Comparison of ENCODE assay signal across 7 cellular contexts in the genomic region with DNA sequence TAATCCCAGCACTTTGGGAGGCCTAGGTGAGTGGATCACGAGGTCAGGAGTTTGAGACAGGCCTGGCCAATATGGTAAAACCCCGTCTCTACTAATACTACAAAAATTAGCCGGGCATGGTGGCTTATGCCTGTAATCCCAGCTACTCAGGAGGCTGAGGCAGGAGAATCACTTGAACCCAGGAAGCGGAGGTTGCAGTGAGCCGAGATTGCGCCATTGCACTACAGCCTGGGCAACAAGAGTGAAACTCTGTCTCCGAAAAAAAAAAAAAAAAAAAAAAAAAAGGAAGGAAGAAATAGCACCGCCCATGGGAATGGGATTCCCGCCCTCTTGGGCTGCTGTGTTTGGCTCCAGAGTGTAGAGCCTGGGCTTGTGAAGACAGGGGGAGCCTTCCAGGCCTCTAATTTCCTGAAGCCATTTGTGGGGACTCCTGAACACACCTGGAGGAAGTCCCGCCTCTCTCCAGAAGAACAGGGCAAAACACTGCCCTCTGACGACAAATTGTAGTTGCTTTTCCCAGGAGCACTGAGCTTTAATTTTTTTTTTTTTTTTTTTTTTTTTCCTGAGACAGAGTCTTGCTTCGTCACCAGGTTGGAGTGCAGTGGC. TPM values are rescaled to one million over a fixed set of nuclear protein-coding genes. Genes with fewer than 3 reads are reported as not detected.
DNase-seq lines count a peak whose midpoint lies in the region; ATAC-seq, FAIRE-seq and TF ChIP-seq lines count a peak whose summit lies in the region.
"Not testable (repeated sequence)": the region's sequence is repeated elsewhere in the genome, so short reads cannot be mapped to it uniquely, and the experiment has no call there.

No MANE protein-coding gene starts in this region.

- not testable (repeated sequence) for TF ChIP-seq POLR2A in K562 (conservative IDR thresholded peaks at IDR 0.05); HepG2 (IDR thresholded peaks at IDR 0.05; ENCODE audit: insufficient read depth in 1 of 2, low read depth in 2 of 2, low read length in 2 of 2)

- DNase-seq in DMS53 (lab: John Stamatoyannopoulos, UW) (peak; percentile 82), HT-29 (ENCODE audit: low spot score) (peak; percentile 83), NCI-H2171 treated with DMSO at 0.1 percent for 48 hours (lab: John Stamatoyannopoulos, UW) (peak; percentile 94), RKO (ENCODE audit: low spot score) (peak; percentile 69), K562 (ENCODE audit: extremely low read depth in 1 of 4, low spot score in 3 of 4) (peak in 1 of 4 experiments; percentile 37), fibroblast of villous mesenchyme (ENCODE audit: low read depth) (peak; percentile 11), HepG2 (ENCODE audit: low spot score) (peak; percentile 73)

- H3K9me3 ChIP-seq in K562 (replicated peaks; ENCODE audit: control insufficient read depth, insufficient read depth, low read depth, low read length); HepG2 (ENCODE audit: low read length): not testable (repeated sequence)

- not testable (repeated sequence) for H3K36me3 ChIP-seq in K562 (ENCODE audit: control insufficient read depth, insufficient read depth, low read length); HepG2 (replicated peaks in 1 of 2; ENCODE audit: control insufficient read depth in 1 of 2, insufficient read depth in 2 of 2, low read length in 2 of 2)

- peak in 1 of 2 experiments; percentile 16; a peak in 1 of 4 replicates for TF ChIP-seq RAD21 in K562 (CRISPR knock-in tag; conservative IDR thresholded peaks at IDR 0.05 in 1 of 2, IDR thresholded peaks at IDR 0.05 in 1 of 2)
- not testable (repeated sequence) for TF ChIP-seq RAD21 in HepG2 (CRISPR knock-in tag; IDR thresholded peaks at IDR 0.05)

- in situ Hi-C loops in K562 (cut with MboI) (loop anchor here (10.0 kb wide), 1 partner anchor 294 kb away; no protein-coding TSS in a partner anchor), HepG2 (cut with HindIII; ENCODE audit: extremely low pct_ligation_motif_present, low pct_unique_long_range_greater_than_20kb) (loop anchor here (5.0 to 10.0 kb wide), 2 partner anchors 256 to 294 kb away; no protein-coding TSS in a partner anchor)

- CTCF ChIA-PET in K562 (lab: Yijun Ruan, JAX; ENCODE audit: low intra/inter-chr PET ratio) (interaction anchor here (0.6 to 1.0 kb wide), 2 partner anchors 222 to 291 kb away, joined by 3 to 4 read pairs; no protein-coding TSS in a partner anchor), HepG2 (lab: Yijun Ruan, JAX; ENCODE audit: low intra/inter-chr PET ratio, low total read pairs) (interaction anchor here (1.2 kb wide), 1 partner anchor 258 kb away, joined by 7 read pairs; no protein-coding TSS in a partner anchor)

- peak; percentile 62 for ATAC-seq in K562
- ATAC-seq in HepG2, result peak; percentile 77

- not testable (repeated sequence) for H3K9me1 ChIP-seq in K562 (ENCODE audit: control insufficient read depth, insufficient read depth, low read length)

- not testable (repeated sequence) for H3K9ac ChIP-seq in K562 (ENCODE audit: insufficient read depth in 1 of 2, low read depth in 2 of 2, low read length in 2 of 2); HepG2 (ENCODE audit: insufficient read depth, low read depth, low read length)

- peaks cover 0 to 13% of the 10 kb centered on the region in 2 experiments; a peak in 2 of 5 replicates for H3K27me3 ChIP-seq in K562 (ENCODE audit: control insufficient read depth in 2 of 2, insufficient read depth in 2 of 2, low read length in 2 of 2)
- not testable (repeated sequence) for H3K27me3 ChIP-seq in HepG2 (ENCODE audit: control insufficient read depth in 1 of 2, insufficient read depth in 2 of 2, low read length in 2 of 2)

- not testable (repeated sequence) for BruUV-seq in K562 (replicated peaks; lab: Mats Ljungman, UMichigan); HepG2 (replicated peaks; lab: Mats Ljungman, UMichigan)

- WGBS in K562 (ENCODE audit: insufficient coverage, low coverage, missing lambda C conversion rate), result 30% methylated on average over 5 of the region's 12 CpGs
- 27% methylated on average over 11 of the region's 12 CpGs for WGBS in HepG2 (ENCODE audit: low lambda C conversion rate)

- TF ChIP-seq EP300 in K562 (IDR thresholded peaks at IDR 0.05; ENCODE audit: low read length); HepG2 (IDR thresholded peaks at IDR 0.05; ENCODE audit: low read depth in 2 of 2, low read length in 2 of 2); HepG2 (CRISPR knock-in tag; IDR thresholded peaks at IDR 0.05; ENCODE audit: borderline replicate concordance): not testable (repeated sequence)

- intact Hi-C loops in K562 (cut with micrococcal nuclease), result loop anchor here (1.0 kb wide), 1 partner anchor 86 kb away; no protein-coding TSS in a partner anchor
- intact Hi-C loops in HepG2 (cut with micrococcal nuclease; ENCODE audit: unreplicated experiment), result loop anchor here (5.0 kb wide), 1 partner anchor 116 kb away; no protein-coding TSS in a partner anchor

- not testable (repeated sequence) for H3K27ac ChIP-seq in K562 (ENCODE audit: extremely low read depth, low read depth, low read length); HepG2 (ENCODE audit: extremely low read length, insufficient read depth, low read length)

- H3K4me1 ChIP-seq in K562 (replicated peaks in 1 of 2; ENCODE audit: control insufficient read depth in 2 of 2, insufficient read depth in 2 of 2, low read length in 2 of 2), result not testable (repeated sequence)
- peaks cover 11% of the 10 kb centered on the region; the same call in 1 of the 2 replicates for H3K4me1 ChIP-seq in HepG2 (ENCODE audit: insufficient read depth, low read length)

- POLR2A ChIA-PET in K562 (lab: Yijun Ruan, JAX) (interaction anchor here (0.7 to 1.8 kb wide), 2 partner anchors 11 to 160 kb away, joined by 3 to 4 read pairs; no protein-coding TSS in a partner anchor), HepG2 (lab: Yijun Ruan, JAX) (interaction anchor here (0.6 kb wide), 1 partner anchor 12 kb away, joined by 3 read pairs; no protein-coding TSS in a partner anchor)

- H4K20me1 ChIP-seq in K562 (replicated peaks; ENCODE audit: control insufficient read depth, insufficient read depth, low read length); HepG2 (ENCODE audit: insufficient read depth, low read length): not testable (repeated sequence)

- not testable (repeated sequence) for FAIRE-seq in K562 (lab: Jason Lieb, UNC); HepG2 (lab: Jason Lieb, UNC)

- H3K79me2 ChIP-seq in K562 (ENCODE audit: control insufficient read depth, insufficient read depth, low read length); HepG2 (ENCODE audit: insufficient read depth, low read length): not testable (repeated sequence)

- TF ChIP-seq CTCF in K562 (IDR thresholded peaks at IDR 0.05 in 2 of 3, conservative IDR thresholded peaks at IDR 0.05 in 1 of 3; ENCODE audit: insufficient read depth in 2 of 3, low read depth in 1 of 3, low read length in 3 of 3) (peak; percentile 16 to 47 (median 20); a peak in 2 of 6 replicates), fibroblast of villous mesenchyme (IDR thresholded peaks at IDR 0.05; ENCODE audit: insufficient read depth, low read depth, low read length) (peak; percentile 7), HepG2 (CRISPR knock-in tag; IDR thresholded peaks at IDR 0.05) (peak; percentile 37)

- 0 out of 2 replicates have a peak overlapping the region, but pooled peaks have one; percentile 3 for H2AFZ ChIP-seq in K562 (ENCODE audit: low read depth, low read length)
- not testable (repeated sequence) for H2AFZ ChIP-seq in HepG2 (ENCODE audit: low read length)

- not testable (repeated sequence) for H3K4me3 ChIP-seq in K562; fibroblast of villous mesenchyme (ENCODE audit: low read depth, low read length)
- peak overlapping the region in 1 of 3 experiments; percentile 12; a peak in 1 of 6 replicates for H3K4me3 ChIP-seq in HepG2 (replicated peaks in 1 of 3; ENCODE audit: insufficient read depth in 1 of 3, low read depth in 2 of 3, low read length in 3 of 3)

- not testable (repeated sequence) for H3K4me2 ChIP-seq in K562 (ENCODE audit: insufficient read depth, low read length)
- peak overlapping the region; percentile 43; the same call in 1 of the 2 replicates for H3K4me2 ChIP-seq in HepG2 (ENCODE audit: low read depth, low read length)

RNA-seq across cellular contexts. Expression of a gene that starts 42.7 kb away (rescaled TPM):
- 3.3 and 3.5 TPM in 2 replicates for total RNA-seq in HT-29 (2014; rRNA removed; shearing (Covaris generic))
- 14.1 and 39.5 TPM in 2 replicates for total RNA-seq in K562 (2011; cell fraction: chromatin; rRNA removed; ENCODE audit: low replicate concordance)
- 6.7 and 12.1 TPM in 2 replicates for total RNA-seq in K562 (2011; cell fraction: nucleolus; rRNA removed)
- 15.7 and 16.5 TPM in 2 replicates for total RNA-seq in K562 (2011; cell fraction: nucleoplasm; rRNA removed)
- total RNA-seq in K562 (2014; rRNA removed) (6.3 and 7.1 TPM in 2 replicates), K562 (2014; rRNA removed; fragmentation: Illumina TruSeq; extraction: Trizol) (12.7 and 15.9 TPM in 2 replicates), K562 (2015; rRNA removed; fragmentation: Illumina TruSeq; extraction: Trizol) (11.7 and 13.2 TPM in 2 replicates), K562 (2021) (9.8 and 11.2 TPM in 2 replicates), fibroblast of villous mesenchyme (9.0 and 12.1 TPM in 2 replicates), HepG2 (2016; rRNA removed; fragmentation: Illumina TruSeq; extraction: Trizol) (11.8 and 14.9 TPM in 2 replicates)
- polyA plus RNA-seq in K562 (2011; rRNA removed) (10.1 and 10.4 TPM in 2 replicates), K562 (2014; fragmentation: Illumina TruSeq; extraction: Trizol) (8.9 and 10.2 TPM in 2 replicates), K562 (2014; fragmentation: Nextera tagmentation; extraction: Ambion mirVana) (1 to 10 TPM; 2.7 to 3.3 TPM), K562 (2014; rRNA removed) (5.6 and 7.4 TPM in 2 replicates), HepG2 (2011; rRNA removed) (4.2 and 4.4 TPM in 2 replicates)
- polyA plus RNA-seq in K562 (2011; cell fraction: cytosol; rRNA removed), result 1.2 and 2.8 TPM in 2 replicates
- polyA plus RNA-seq in K562 (2011; cell fraction: nucleus; rRNA removed), result 12.3 and 16.5 TPM in 2 replicates
- 6.3 and 7.0 TPM in 2 replicates for polyA plus RNA-seq in K562 (2012)
- polyA minus RNA-seq in K562 (2011; rRNA and poly(A)+ RNA removed), result 22.4 and 32.1 TPM in 2 replicates
- polyA minus RNA-seq in K562 (2011; cell fraction: cytosol; rRNA and poly(A)+ RNA removed), result 7.4 and 8.3 TPM in 2 replicates
- polyA minus RNA-seq in K562 (2011; cell fraction: nucleus; rRNA and poly(A)+ RNA removed), result 11.3 and 21.8 TPM in 2 replicates
- total RNA-seq in HepG2 (2016; cell fraction: cytosol; rRNA removed; fragmentation: Illumina TruSeq; extraction: Trizol; ENCODE audit: low read depth), result 0.79 and 0.81 TPM in 2 replicates
- total RNA-seq in HepG2 (2016; cell fraction: insoluble cytoplasmic fraction; rRNA removed; fragmentation: Illumina TruSeq; extraction: Trizol), result 11.7 and 14.1 TPM in 2 replicates
- 4.4 and 5.2 TPM in 2 replicates for total RNA-seq in HepG2 (2016; cell fraction: membrane; rRNA removed; fragmentation: Illumina TruSeq; extraction: Trizol)
- 18.8 and 20.9 TPM in 2 replicates for total RNA-seq in HepG2 (2016; cell fraction: nucleus; rRNA removed; fragmentation: Illumina TruSeq; extraction: Trizol)
- polyA plus RNA-seq in HepG2 (2011; cell fraction: cytosol; rRNA removed), result 1.2 and 1.9 TPM in 2 replicates
- 5.2 and 6.8 TPM in 2 replicates for polyA plus RNA-seq in HepG2 (2011; cell fraction: nucleus; rRNA removed)
- polyA plus RNA-seq in HepG2 (2012), result 6.3 and 7.2 TPM in 2 replicates
- 0.31 and 0.35 TPM in 2 replicates for polyA plus RNA-seq in HepG2 (2016; cell fraction: cytosol; fragmentation: Illumina TruSeq; extraction: Trizol; ENCODE audit: low read depth)
- polyA plus RNA-seq in HepG2 (2016; cell fraction: insoluble cytoplasmic fraction; fragmentation: Illumina TruSeq; extraction: Trizol; ENCODE audit: low read depth), result 8.7 and 9.4 TPM in 2 replicates
- 1.3 and 1.4 TPM in 2 replicates for polyA plus RNA-seq in HepG2 (2016; cell fraction: membrane; fragmentation: Illumina TruSeq; extraction: Trizol; ENCODE audit: low read depth)
- polyA plus RNA-seq in HepG2 (2016; cell fraction: nucleus; fragmentation: Illumina TruSeq; extraction: Trizol; ENCODE audit: insufficient read depth, low read depth), result 26.4 and 26.9 TPM in 2 replicates
- 1.5 and 4.0 TPM in 2 replicates for polyA minus RNA-seq in HepG2 (2011; rRNA and poly(A)+ RNA removed; ENCODE audit: low replicate concordance)
- polyA minus RNA-seq in HepG2 (2011; cell fraction: cytosol; rRNA and poly(A)+ RNA removed), result 5.8 and 7.4 TPM in 2 replicates
- polyA minus RNA-seq in HepG2 (2011; cell fraction: nucleus; rRNA and poly(A)+ RNA removed), result 26.0 and 26.4 TPM in 2 replicates
